In genomic region chr11:73055655-73056354, GRCh38 we compare ENCODE assay signal across 1 cellular context.
TF ChIP-seq lines count a peak whose summit lies in the region.

No MANE protein-coding gene starts in this region.

TF ChIP-seq in K562, 482 proteins besides CTCF, POLR2A, EP300 and RAD21 (continued from another document):
- TF ChIP-seq NR2C1 (IDR thresholded peaks at IDR 0.05): peak; percentile 53; the same call in 1 of the 2 replicates
- TF ChIP-seq NR2C1 (tag; IDR thresholded peaks at IDR 0.05): 0 out of 2 replicates have a peak, but pooled peaks have one; percentile 29
- peak; percentile 25; the same call in 1 of the 2 replicates for TF ChIP-seq TEAD4 (IDR thresholded peaks at IDR 0.05; ENCODE audit: low read length)
- TF ChIP-seq TEAD4 (CRISPR knock-in tag; IDR thresholded peaks at IDR 0.05; ENCODE audit: borderline replicate concordance): no peak
- peak; percentile 49 for TF ChIP-seq ARID1B (IDR thresholded peaks at IDR 0.05)
- no peak for TF ChIP-seq ZBTB5 (IDR thresholded peaks at IDR 0.05)
